In genomic region chr16:78874241-78874983, GRCh38 we compare ENCODE assay signal across 22 cellular contexts.
DNase-seq lines count a peak whose midpoint lies in the region; ATAC-seq, FAIRE-seq and TF ChIP-seq lines count a peak whose summit lies in the region.
"Had no signal": no experiment of that assay in that cellular context is flagged by ENCODE, and none has a peak within 500 bp of the region (broad histone marks: within the 10 kb centered on the region; RNA-seq: fewer than 3 reads in every experiment).

No MANE protein-coding gene starts in this region.

- H3K4me1 Mint-ChIP-seq in activated CD4-positive, alpha-beta memory T cell treated with anti-CD3 and anti-CD28 coated beads for 36 hours (ENCODE audit: low read depth) = peaks cover 6% of the 10 kb centered on the region
- H3K4me1 Mint-ChIP-seq in activated CD4-positive, alpha-beta memory T cell treated with anti-CD3 and anti-CD28 coated beads, Interleukin-2, amount 10 ng/mL, durations not matched to agents 7 days and 5 days = peaks cover 9% of the 10 kb centered on the region
- H3K4me1 Mint-ChIP-seq in activated T-helper 17 cell treated with anti-CD3 and anti-CD28 coated beads, Interleukin-2, amount 50 U/mL, for 72 hours = peaks cover 12% of the 10 kb centered on the region
- peaks cover 51% of the 10 kb centered on the region for H3K4me1 Mint-ChIP-seq in nephron progenitor cell

- H3K36me3 Mint-ChIP-seq in activated CD4-positive, alpha-beta memory T cell treated with anti-CD3 and anti-CD28 coated beads for 36 hours = no peaks in the 10 kb centered on the region
- H3K36me3 Mint-ChIP-seq in activated CD4-positive, alpha-beta memory T cell treated with anti-CD3 and anti-CD28 coated beads, Interleukin-2, amount 10 ng/mL, durations not matched to agents 7 days and 5 days (ENCODE audit: low read depth) = peaks cover 13% of the 10 kb centered on the region
- H3K36me3 Mint-ChIP-seq in activated T-helper 17 cell treated with anti-CD3 and anti-CD28 coated beads, Interleukin-2, amount 50 U/mL, for 72 hours (ENCODE audit: low read depth) = no peaks in the 10 kb centered on the region
- H3K36me3 Mint-ChIP-seq in nephron progenitor cell (ENCODE audit: low read depth) = no peaks in the 10 kb centered on the region

- H3K27me3 ChIP-seq in uterus = no peaks in the 10 kb centered on the region

- no peak for DNase-seq in activated CD4-positive, alpha-beta memory T cell treated with anti-CD3 and anti-CD28 coated beads for 36 hours
- no peak for DNase-seq in activated CD4-positive, alpha-beta memory T cell treated with anti-CD3 and anti-CD28 coated beads, Interleukin-2, amount 10 ng/mL, durations not matched to agents 7 days and 5 days
- DNase-seq in nephron progenitor cell = no peak
- DNase-seq in uterus = peak; percentile 47 to 62
- no peak for DNase-seq in kidney
- DNase-seq: AML-193; Caco-2; CD4-positive, alpha-beta T cell; GDM1; H7; HFFc6 had no signal

- CTCF ChIA-PET in activated CD4-positive, alpha-beta memory T cell treated with anti-CD3 and anti-CD28 coated beads for 36 hours (lab: Charles Lee) = no interaction called here
- CTCF ChIA-PET in activated CD4-positive, alpha-beta memory T cell treated with anti-CD3 and anti-CD28 coated beads, Interleukin-2, amount 10 ng/mL, durations not matched to agents 7 days and 5 days (lab: Charles Lee) = no interaction called here

- peak overlapping the region; percentile 45 for H3K27ac Mint-ChIP-seq in activated CD4-positive, alpha-beta memory T cell treated with anti-CD3 and anti-CD28 coated beads for 36 hours
- no peak overlapping the region for H3K27ac Mint-ChIP-seq in activated CD4-positive, alpha-beta memory T cell treated with anti-CD3 and anti-CD28 coated beads, Interleukin-2, amount 10 ng/mL, durations not matched to agents 7 days and 5 days
- peak overlapping the region; percentile 30 for H3K27ac Mint-ChIP-seq in activated T-helper 17 cell treated with anti-CD3 and anti-CD28 coated beads, Interleukin-2, amount 50 U/mL, for 72 hours
- H3K27ac Mint-ChIP-seq in nephron progenitor cell = peak overlapping the region; percentile 77
- H3K27ac Mint-ChIP-seq: CD4-positive, alpha-beta T cell; GM23338; HFFc6 had no signal

- no peak overlapping the region for H3K9ac ChIP-seq in kidney (ENCODE audit: low read length in 2 of 2)

- H3K36me3 ChIP-seq in uterus (no peaks in the 10 kb centered on the region), kidney (ENCODE audit: control insufficient read depth in 1 of 2, insufficient read depth in 2 of 2, low read length in 2 of 2) (no peaks in the 10 kb centered on the region)

- H3K27ac ChIP-seq in uterus (peak overlapping the region in 1 of 2 donors; percentile 43), kidney (ENCODE audit: low read depth in 2 of 2, low read length in 2 of 2) (no peak overlapping the region)
- H3K27ac ChIP-seq: 22Rv1, A549, C4-2B had no signal

- H3K9me3 Mint-ChIP-seq in activated CD4-positive, alpha-beta memory T cell treated with anti-CD3 and anti-CD28 coated beads for 36 hours = no peaks in the 10 kb centered on the region
- no peaks in the 10 kb centered on the region for H3K9me3 Mint-ChIP-seq in activated CD4-positive, alpha-beta memory T cell treated with anti-CD3 and anti-CD28 coated beads, Interleukin-2, amount 10 ng/mL, durations not matched to agents 7 days and 5 days
- H3K9me3 Mint-ChIP-seq in activated T-helper 17 cell treated with anti-CD3 and anti-CD28 coated beads, Interleukin-2, amount 50 U/mL, for 72 hours = no peaks in the 10 kb centered on the region
- H3K9me3 Mint-ChIP-seq in nephron progenitor cell = no peaks in the 10 kb centered on the region
- H3K9me3 Mint-ChIP-seq: CD4-positive, alpha-beta T cell; GM23338 had no signal

- no peak for TF ChIP-seq CTCF in nephron progenitor cell (IDR thresholded peaks at IDR 0.05)
- TF ChIP-seq CTCF in uterus (IDR thresholded peaks at IDR 0.05) = no peak
- TF ChIP-seq CTCF in kidney (IDR thresholded peaks at IDR 0.05; ENCODE audit: borderline replicate concordance, extremely low read depth, insufficient read depth) = no peak

- ATAC-seq in activated T-helper 17 cell treated with anti-CD3 and anti-CD28 coated beads, Interleukin-2, amount 50 U/mL, for 72 hours (replicated peaks) = peak; percentile 38
- no peak for ATAC-seq in SK-N-SH treated with all-trans-retinoic acid at 6 μM for 48 hours
- ATAC-seq: A549, GM23338, HCT116 had no signal

- FAIRE-seq in kidney (lab: Jason Lieb, UNC) = no peak
- FAIRE-seq: A549, D721Med, GM12892, GM18507, HTR-8/SVneo had no signal

- H3K4me3 Mint-ChIP-seq in activated CD4-positive, alpha-beta memory T cell treated with anti-CD3 and anti-CD28 coated beads for 36 hours = no peak overlapping the region
- no peak overlapping the region for H3K4me3 Mint-ChIP-seq in activated CD4-positive, alpha-beta memory T cell treated with anti-CD3 and anti-CD28 coated beads, Interleukin-2, amount 10 ng/mL, durations not matched to agents 7 days and 5 days
- H3K4me3 Mint-ChIP-seq in activated T-helper 17 cell treated with anti-CD3 and anti-CD28 coated beads, Interleukin-2, amount 50 U/mL, for 72 hours = no peak overlapping the region
- H3K4me3 Mint-ChIP-seq in nephron progenitor cell = no peak overlapping the region
- H3K4me3 Mint-ChIP-seq: CD4-positive, alpha-beta T cell; GM23338; HFFc6 had no signal

- POLR2A ChIA-PET in activated CD4-positive, alpha-beta memory T cell treated with anti-CD3 and anti-CD28 coated beads for 36 hours (lab: Charles Lee) = interaction anchor here (1.0 kb wide), 1 partner anchor 20 kb away, joined by 3 read pairs; no protein-coding TSS in a partner anchor
- POLR2A ChIA-PET in activated CD4-positive, alpha-beta memory T cell treated with anti-CD3 and anti-CD28 coated beads, Interleukin-2, amount 10 ng/mL, durations not matched to agents 7 days and 5 days (lab: Charles Lee) = interaction anchor here (0.6 kb wide), 1 partner anchor 11 kb away, joined by 4 read pairs; no protein-coding TSS in a partner anchor

- H3K27me3 Mint-ChIP-seq in activated CD4-positive, alpha-beta memory T cell treated with anti-CD3 and anti-CD28 coated beads for 36 hours = no peaks in the 10 kb centered on the region
- H3K27me3 Mint-ChIP-seq in activated CD4-positive, alpha-beta memory T cell treated with anti-CD3 and anti-CD28 coated beads, Interleukin-2, amount 10 ng/mL, durations not matched to agents 7 days and 5 days = no peaks in the 10 kb centered on the region
- H3K27me3 Mint-ChIP-seq in activated T-helper 17 cell treated with anti-CD3 and anti-CD28 coated beads, Interleukin-2, amount 50 U/mL, for 72 hours = no peaks in the 10 kb centered on the region
- H3K27me3 Mint-ChIP-seq in nephron progenitor cell (ENCODE audit: low read depth, poor library complexity) = peaks cover 7% of the 10 kb centered on the region
- H3K27me3 Mint-ChIP-seq: CD4-positive, alpha-beta T cell had no signal

- intact Hi-C loops in activated CD4-positive, alpha-beta memory T cell treated with anti-CD3 and anti-CD28 coated beads for 36 hours (cut with micrococcal nuclease) = no loop called here
- intact Hi-C loops in uterus (cut with DNase I; ENCODE audit: low total_unique reads) (no loop called here), kidney (cut with DNase I) (no loop called here)

- H3K4me3 ChIP-seq in uterus (no peak overlapping the region), kidney (ENCODE audit: low read length in 2 of 2) (no peak overlapping the region)
- H3K4me3 ChIP-seq: A549, GM23338 had no signal

- H3K9me3 ChIP-seq in uterus (no peaks in the 10 kb centered on the region), kidney (ENCODE audit: control insufficient read depth in 1 of 2, low read length in 2 of 2) (no peaks in the 10 kb centered on the region)
- H3K9me3 ChIP-seq: A549, Caco-2 had no signal

- no peak for TF ChIP-seq POLR2A in uterus (IDR thresholded peaks at IDR 0.05)

- H3K4me1 ChIP-seq in uterus (no peaks in the 10 kb centered on the region), kidney (ENCODE audit: control insufficient read depth in 1 of 2, insufficient read depth in 1 of 2, low read depth in 1 of 2, low read length in 2 of 2) (no peaks in the 10 kb centered on the region)
- H3K4me1 ChIP-seq: A549, Caco-2 had no signal

TF ChIP-seq in SK-N-SH treated with all-trans-retinoic acid at 6 μM for 48 hours, 23 proteins besides CTCF, POLR2A, EP300 and RAD21 (continues in another document):
- no peak for TF ChIP-seq PATZ1 (CRISPR knock-in tag; IDR thresholded peaks at IDR 0.05; ENCODE audit: borderline replicate concordance)
- TF ChIP-seq BACH2 (CRISPR knock-in tag; IDR thresholded peaks at IDR 0.05; ENCODE audit: borderline replicate concordance) = no peak
- no peak for TF ChIP-seq CREB5 (CRISPR knock-in tag; IDR thresholded peaks at IDR 0.05; ENCODE audit: low read depth)
- TF ChIP-seq ESRRG (CRISPR knock-in tag; IDR thresholded peaks at IDR 0.05) = no peak
- no peak for TF ChIP-seq ZNF565 (CRISPR knock-in tag; conservative IDR thresholded peaks at IDR 0.05; ENCODE audit: low read depth)
- no peak for TF ChIP-seq ZC3H10 (CRISPR knock-in tag; IDR thresholded peaks at IDR 0.05)

Comparison
In these comparisons a context has a peak if more than half of its experiments do, and no peak if none do; other contexts are left out.
1. DNase-seq: peak in uterus (2 of 2); none in activated CD4-positive, alpha-beta memory T cell treated with anti-CD3 and anti-CD28 coated beads for 36 hours (single experiment), activated CD4-positive, alpha-beta memory T cell treated with anti-CD3 and anti-CD28 coated beads, Interleukin-2, amount 10 ng/mL, durations not matched to agents 7 days and 5 days (single experiment), nephron progenitor cell (single experiment) and kidney (single experiment).